In the genomic region with DNA sequence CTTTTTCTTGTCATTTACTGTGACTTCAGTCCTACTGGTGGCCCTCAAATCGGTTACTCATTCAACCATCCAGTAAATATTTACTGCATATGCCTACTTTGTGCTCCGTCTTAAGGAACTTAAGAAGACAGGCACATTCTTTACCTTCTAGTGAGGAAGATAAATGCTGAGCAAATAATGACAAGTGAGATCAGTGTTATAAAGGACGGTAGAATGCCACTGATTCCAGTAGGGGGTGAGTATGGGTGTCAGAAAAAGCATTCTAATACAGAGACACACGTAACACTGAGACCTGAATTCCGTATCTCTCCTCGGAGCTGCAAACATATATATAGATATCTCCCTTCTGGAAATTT, we compare ENCODE assay signal across 8 cellular contexts. TPM values are rescaled to one million over a fixed set of nuclear protein-coding genes. Genes with fewer than 3 reads are reported as not detected.
A peak's percentile ranks its signal among the peaks of the same experiment; 100 is the strongest.
DNase-seq lines count a peak whose midpoint lies in the region; ATAC-seq and TF ChIP-seq lines count a peak whose summit lies in the region.

No MANE protein-coding gene starts in this region.

- H3K9me3 Mint-ChIP-seq in activated CD4-positive, alpha-beta T cell treated with anti-CD3 and anti-CD28 coated beads, Interleukin-2, amount 10 ng/mL, durations not matched to agents 24 days and 14 days = no peaks in the 10 kb centered on the region
- no peaks in the 10 kb centered on the region for H3K9me3 Mint-ChIP-seq in activated B cell treated with CpG ODN at 0.5 μM for 24 hours

- H3K9me2 ChIP-seq in hepatocyte (replicated peaks; ENCODE audit: insufficient read depth) = no peaks in the 10 kb centered on the region

- peak overlapping the region; percentile 93 for H2AFZ ChIP-seq in hepatocyte

- H3K27me3 ChIP-seq in hepatocyte (no peaks in the 10 kb centered on the region), thoracic aorta (replicated peaks; ENCODE audit: insufficient read depth) (no peaks in the 10 kb centered on the region)

- H3K27ac ChIP-seq in hepatocyte (peak overlapping the region; percentile 98), thoracic aorta (peak overlapping the region; percentile 94 to 96), caudate nucleus (ENCODE audit: low read depth, low read length) (no peak overlapping the region)

- no peaks in the 10 kb centered on the region for H4K20me1 ChIP-seq in hepatocyte (ENCODE audit: insufficient read depth, poor library complexity, severe bottlenecking)

- peak overlapping the region; percentile 90 for H3K27ac Mint-ChIP-seq in activated CD4-positive, alpha-beta T cell treated with anti-CD3 and anti-CD28 coated beads, Interleukin-2, amount 10 ng/mL, durations not matched to agents 24 days and 14 days
- peak overlapping the region; percentile 98 for H3K27ac Mint-ChIP-seq in activated B cell treated with CpG ODN at 0.5 μM for 24 hours

- peaks cover 22% of the 10 kb centered on the region for H3K36me3 Mint-ChIP-seq in activated CD4-positive, alpha-beta T cell treated with anti-CD3 and anti-CD28 coated beads, Interleukin-2, amount 10 ng/mL, durations not matched to agents 24 days and 14 days (ENCODE audit: low read depth)
- peaks cover 48% of the 10 kb centered on the region for H3K36me3 Mint-ChIP-seq in activated B cell treated with CpG ODN at 0.5 μM for 24 hours (ENCODE audit: low read depth)

- ATAC-seq in activated B cell treated with CpG ODN at 0.5 μM for 24 hours (ENCODE audit: low read depth) (no peak), thoracic aorta (ENCODE audit: insufficient number of reproducible peaks, low FRiP score, low read depth) (no peak), GM21447 (IDR thresholded peaks at IDR 0.05; ENCODE audit: unreplicated experiment) (no peak)

- H3K27me3 Mint-ChIP-seq in activated CD4-positive, alpha-beta T cell treated with anti-CD3 and anti-CD28 coated beads, Interleukin-2, amount 10 ng/mL, durations not matched to agents 24 days and 14 days = no peaks in the 10 kb centered on the region
- H3K27me3 Mint-ChIP-seq in activated B cell treated with CpG ODN at 0.5 μM for 24 hours = no peaks in the 10 kb centered on the region

- no peak for DNase-seq in activated CD4-positive, alpha-beta T cell treated with anti-CD3 and anti-CD28 coated beads, Interleukin-2, amount 10 ng/mL, durations not matched to agents 24 days and 14 days
- DNase-seq in activated CD4-positive, alpha-beta T cell treated with anti-CD3 and anti-CD28 coated beads, Interleukin-2, amount 50 U/mL, for 48 hours = no peak
- DNase-seq in activated B cell treated with CpG ODN at 0.5 μM for 24 hours (no peak), hepatocyte (ENCODE audit: low spot score) (peak; percentile 21), thoracic aorta (ENCODE audit: low spot score) (no peak), LoVo (ENCODE audit: low spot score) (no peak), caudate nucleus (lab: John Stamatoyannopoulos, UW) (no peak)

- no peaks in the 10 kb centered on the region for H3K36me3 ChIP-seq in hepatocyte (replicated peaks; ENCODE audit: insufficient read depth, low read depth)
- peaks cover 15% of the 10 kb centered on the region for H3K36me3 ChIP-seq in thoracic aorta

- 37% methylated on average over 6 of the region's 6 CpGs for WGBS in hepatocyte (ENCODE audit: low lambda C conversion rate, missing lambda C conversion rate)

- POLR2A ChIA-PET in activated B cell treated with CpG ODN at 0.5 μM for 24 hours (lab: Charles Lee) = interaction anchor here (2.3 kb wide), 1 partner anchor 295 kb away, joined by 17 read pairs; the partner anchor contains the start of genes DDIAS and PRCP

- peaks cover 31% of the 10 kb centered on the region for H3K4me1 Mint-ChIP-seq in activated CD4-positive, alpha-beta T cell treated with anti-CD3 and anti-CD28 coated beads, Interleukin-2, amount 10 ng/mL, durations not matched to agents 24 days and 14 days
- peaks cover 55% of the 10 kb centered on the region for H3K4me1 Mint-ChIP-seq in activated B cell treated with CpG ODN at 0.5 μM for 24 hours

- H3K4me3 ChIP-seq in hepatocyte (peak overlapping the region; percentile 82), thoracic aorta (peak overlapping the region; percentile 92)

- H3K9me3 ChIP-seq in hepatocyte (ENCODE audit: low read depth) = no peaks in the 10 kb centered on the region
- no peaks in the 10 kb centered on the region for H3K9me3 ChIP-seq in thoracic aorta

- H3K4me2 ChIP-seq in hepatocyte = peak overlapping the region; percentile 93

- peak overlapping the region; percentile 95 for H3K4me3 Mint-ChIP-seq in activated CD4-positive, alpha-beta T cell treated with anti-CD3 and anti-CD28 coated beads, Interleukin-2, amount 10 ng/mL, durations not matched to agents 24 days and 14 days
- H3K4me3 Mint-ChIP-seq in activated B cell treated with CpG ODN at 0.5 μM for 24 hours = peak overlapping the region; percentile 100

- CTCF ChIA-PET in activated B cell treated with CpG ODN at 0.5 μM for 24 hours (lab: Charles Lee) = interaction anchor here (0.9 kb wide), 1 partner anchor 253 kb away, joined by 3 read pairs; no protein-coding TSS in a partner anchor

- TF ChIP-seq CTCF in activated B cell treated with CpG ODN at 0.5 μM for 24 hours (IDR thresholded peaks at IDR 0.05) = no peak
- no peak for TF ChIP-seq CTCF in hepatocyte (IDR thresholded peaks at IDR 0.05; ENCODE audit: poor library complexity)
- no peak for TF ChIP-seq CTCF in thoracic aorta (IDR thresholded peaks at IDR 0.05)

- intact Hi-C loops in activated CD4-positive, alpha-beta T cell treated with anti-CD3 and anti-CD28 coated beads, Interleukin-2, amount 10 ng/mL, durations not matched to agents 24 days and 14 days (cut with micrococcal nuclease) = loop anchor here (2.0 kb wide), 1 partner anchor 56 kb away; no protein-coding TSS in a partner anchor
- intact Hi-C loops in activated B cell treated with CpG ODN at 0.5 μM for 24 hours (cut with micrococcal nuclease) = loop anchor here (2.0 to 5.0 kb wide), 2 partner anchors 47 to 56 kb away; no protein-coding TSS in a partner anchor

- H3K4me1 ChIP-seq in hepatocyte (ENCODE audit: insufficient read depth) (peaks cover 28% of the 10 kb centered on the region), thoracic aorta (ENCODE audit: control insufficient read depth in 1 of 2, low read depth in 2 of 2) (peaks cover 12 to 35% of the 10 kb centered on the region in 2 donors)

- H3K79me2 ChIP-seq in hepatocyte = peaks cover 51% of the 10 kb centered on the region

RNA-seq across cellular contexts. Expression of gene ANKRD42, which starts 1.6 kb away (rescaled TPM):
- 4.0 and 4.1 TPM in 2 replicates for total RNA-seq in activated CD4-positive, alpha-beta T cell treated with anti-CD3 and anti-CD28 coated beads, Interleukin-2, amount 10 ng/mL, durations not matched to agents 24 days and 14 days
- total RNA-seq in activated B cell treated with CpG ODN at 0.5 μM for 24 hours = 6.6 and 7.4 TPM in 2 replicates
- 8.3 and 9.2 TPM in 2 replicates for total RNA-seq in hepatocyte
- 9.5 and 9.7 TPM in 2 replicates for polyA plus RNA-seq in hepatocyte
- total RNA-seq in thoracic aorta = 10 to 100 TPM; 11.6 to 25.6 TPM

RNA-seq across cellular contexts. Expression of gene PCF11, which starts 38.2 kb away (rescaled TPM):
- total RNA-seq in activated CD4-positive, alpha-beta T cell treated with anti-CD3 and anti-CD28 coated beads, Interleukin-2, amount 10 ng/mL, durations not matched to agents 24 days and 14 days = 61.0 and 65.1 TPM in 2 replicates
- total RNA-seq in activated B cell treated with CpG ODN at 0.5 μM for 24 hours = 105 and 123 TPM in 2 replicates
- total RNA-seq in hepatocyte = 52.3 and 60.4 TPM in 2 replicates
- polyA plus RNA-seq in hepatocyte = 15.2 TPM in 2 replicates
- total RNA-seq in thoracic aorta = 100 to 1,000 TPM in 1 of 2 donors, 10 to 100 TPM in 1; 73.4 to 114 TPM
